ENCODE assay signal across 9 cellular contexts in the genomic region with DNA sequence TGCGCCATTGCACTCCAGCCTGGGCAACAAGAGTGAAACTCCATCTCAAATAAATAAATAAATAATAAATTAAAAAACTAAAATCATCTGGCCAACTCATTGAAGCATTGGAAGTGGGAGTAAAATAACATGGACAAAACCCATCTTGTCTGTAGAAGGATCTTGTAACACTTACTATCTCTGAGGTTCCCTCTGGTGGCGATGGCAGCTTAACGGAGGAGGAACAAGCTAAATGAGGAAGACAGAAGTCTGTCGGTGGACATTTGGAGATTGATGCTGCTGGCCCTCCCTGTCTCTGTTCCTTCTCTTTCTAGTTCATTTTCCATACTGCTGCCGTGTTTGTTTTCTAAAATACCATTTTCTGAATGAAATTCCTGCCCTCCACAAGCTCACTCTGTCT. TPM values are rescaled to one million over a fixed set of nuclear protein-coding genes. Genes with fewer than 3 reads are reported as not detected.
DNase-seq lines count a peak whose midpoint lies in the region; ATAC-seq and TF ChIP-seq lines count a peak whose summit lies in the region.
"Had no signal": no experiment of that assay in that cellular context is flagged by ENCODE, and none has a peak within 500 bp of the region (broad histone marks: within the 10 kb centered on the region; RNA-seq: fewer than 3 reads in every experiment).

No MANE protein-coding gene starts in this region.

- WGBS in psoas muscle, 3 donors, result 55 to 58% (median 56%) methylated on average over 5 of the region's 5 CpGs

- H3K4me2 ChIP-seq in OCI-LY7 (ENCODE audit: low read length), result no peak overlapping the region

- no peak overlapping the region for H2AFZ ChIP-seq in OCI-LY7 (ENCODE audit: low read length)

- peak in 3 of 4 donors; percentile 68 to 86 (median 80) for ATAC-seq in psoas muscle
- no peak for ATAC-seq in stimulated activated memory B cell treated with anti-CD40 and anti-IgM and Interleukin-4, amounts not matched to agents 10 μg/mL and 1 μg/mL and 100 μg/mL, for 72 hours

- no peaks in the 10 kb centered on the region for H3K4me1 Mint-ChIP-seq in stimulated activated memory B cell treated with anti-CD40 and anti-IgM and Interleukin-4, amounts not matched to agents 10 μg/mL and 1 μg/mL and 100 μg/mL, for 72 hours

- H3K9me2 ChIP-seq in OCI-LY7 (ENCODE audit: insufficient read depth, low read length), result no peaks in the 10 kb centered on the region

- H3K27me3 ChIP-seq in psoas muscle (ENCODE audit: insufficient read depth in 3 of 3, low read length in 2 of 3), result no peaks in the 10 kb centered on the region
- H3K27me3 ChIP-seq in vagina, result no peaks in the 10 kb centered on the region
- no peaks in the 10 kb centered on the region for H3K27me3 ChIP-seq in SJCRH30
- H3K27me3 ChIP-seq: tibial artery had no signal

- H3K27ac ChIP-seq in OCI-LY7 (ENCODE audit: low read depth, low read length, poor library complexity, severe bottlenecking) (no peak overlapping the region), psoas muscle (no peak overlapping the region), vagina (no peak overlapping the region), SJCRH30 (no peak overlapping the region)
- H3K27ac ChIP-seq: tibial artery had no signal

- intact Hi-C loops in OCI-LY7 (cut with micrococcal nuclease; ENCODE audit: unreplicated experiment) (no loop called here), psoas muscle (cut with DNase I) (loop anchor here in 1 of 2 donors (5.0 to 10.0 kb wide), 2 partner anchors 39 to 311 kb away; no protein-coding TSS in a partner anchor), vagina (cut with DNase I) (no loop called here)

- BruUV-seq in OCI-LY7 (replicated peaks; lab: Mats Ljungman, UMichigan), result no TSS peak

- DNase-seq in NCI-H524 (lab: John Stamatoyannopoulos, UW) (peak; percentile 5 to 29), NCI-H524 treated with DMSO at 0.1 percent for 48 hours (lab: John Stamatoyannopoulos, UW) (no peak), OCI-LY7 (ENCODE audit: low spot score) (peak; percentile 3), fibroblast of mammary gland (ENCODE audit: low read depth) (peak; percentile 36), psoas muscle (peak in 1 of 2 donors; percentile 69), vagina (ENCODE audit: extremely low spot score in 2 of 2) (no peak), SJCRH30 (no peak)

- CTCF ChIA-PET in OCI-LY7 (lab: Charles Lee; ENCODE audit: unreplicated experiment), result no interaction called here

- POLR2A ChIA-PET in OCI-LY7 (lab: Charles Lee), result no interaction called here

- TF ChIP-seq CTCF in OCI-LY7 (conservative IDR thresholded peaks at IDR 0.05; ENCODE audit: low read length) (no peak), fibroblast of mammary gland (conservative IDR thresholded peaks at IDR 0.05; ENCODE audit: control insufficient read depth, insufficient read depth, low read depth, low read length) (peak; percentile 20), psoas muscle (IDR thresholded peaks at IDR 0.05) (peak; percentile 45), vagina (IDR thresholded peaks at IDR 0.05) (no peak)

- H3K4me3 ChIP-seq in OCI-LY7 (ENCODE audit: low read depth, low read length, poor library complexity, severe bottlenecking), result no peak overlapping the region
- no peak overlapping the region for H3K4me3 ChIP-seq in fibroblast of mammary gland (ENCODE audit: control insufficient read depth, low read depth, low read length)
- H3K4me3 ChIP-seq in psoas muscle, result no peak overlapping the region
- H3K4me3 ChIP-seq in vagina, result no peak overlapping the region
- H3K4me3 ChIP-seq in SJCRH30, result no peak overlapping the region
- H3K4me3 ChIP-seq: tibial artery had no signal

- H3K9me3 ChIP-seq in OCI-LY7 (ENCODE audit: low read length) (no peaks in the 10 kb centered on the region), psoas muscle (no peaks in the 10 kb centered on the region), vagina (no peaks in the 10 kb centered on the region), SJCRH30 (replicated peaks) (no peaks in the 10 kb centered on the region)
- H3K9me3 ChIP-seq: tibial artery had no signal

- no peak overlapping the region for H3K27ac Mint-ChIP-seq in stimulated activated memory B cell treated with anti-CD40 and anti-IgM and Interleukin-4, amounts not matched to agents 10 μg/mL and 1 μg/mL and 100 μg/mL, for 72 hours

- no peak for TF ChIP-seq POLR2A in vagina (IDR thresholded peaks at IDR 0.05)

- H3K27me3 Mint-ChIP-seq in stimulated activated memory B cell treated with anti-CD40 and anti-IgM and Interleukin-4, amounts not matched to agents 10 μg/mL and 1 μg/mL and 100 μg/mL, for 72 hours, result no peaks in the 10 kb centered on the region

- no peaks in the 10 kb centered on the region for H3K79me2 ChIP-seq in OCI-LY7 (ENCODE audit: insufficient read depth, low read depth, low read length)

- H3K36me3 ChIP-seq in OCI-LY7 (ENCODE audit: insufficient read depth, low read length) (peaks cover 66% of the 10 kb centered on the region), psoas muscle (ENCODE audit: insufficient read depth in 1 of 2, low read depth in 1 of 2) (peaks cover 8 to 100% of the 10 kb centered on the region in 2 donors), vagina (peaks cover 3 to 53% of the 10 kb centered on the region in 2 donors), SJCRH30 (no peaks in the 10 kb centered on the region)

- no peaks in the 10 kb centered on the region for H4K20me1 ChIP-seq in OCI-LY7 (ENCODE audit: insufficient read depth, low read length)

- peaks cover 77% of the 10 kb centered on the region for H3K36me3 Mint-ChIP-seq in stimulated activated memory B cell treated with anti-CD40 and anti-IgM and Interleukin-4, amounts not matched to agents 10 μg/mL and 1 μg/mL and 100 μg/mL, for 72 hours

- no peaks in the 10 kb centered on the region for H3K4me1 ChIP-seq in OCI-LY7 (ENCODE audit: insufficient read depth, low read length, poor library complexity, severe bottlenecking)
- no peaks in the 10 kb centered on the region for H3K4me1 ChIP-seq in psoas muscle
- H3K4me1 ChIP-seq in vagina, result no peaks in the 10 kb centered on the region
- no peaks in the 10 kb centered on the region for H3K4me1 ChIP-seq in SJCRH30

- H3K9me3 Mint-ChIP-seq in stimulated activated memory B cell treated with anti-CD40 and anti-IgM and Interleukin-4, amounts not matched to agents 10 μg/mL and 1 μg/mL and 100 μg/mL, for 72 hours, result peaks cover 3% of the 10 kb centered on the region

- no peak overlapping the region for H3K4me3 Mint-ChIP-seq in stimulated activated memory B cell treated with anti-CD40 and anti-IgM and Interleukin-4, amounts not matched to agents 10 μg/mL and 1 μg/mL and 100 μg/mL, for 72 hours

RNA-seq across cellular contexts. Expression of a gene that starts 43.4 kb away (rescaled TPM):
- 13.5 and 17.5 TPM in 2 replicates for total RNA-seq in OCI-LY7 (2014; rRNA removed; shearing (Covaris generic))
- total RNA-seq in OCI-LY7 (2022) (16.8 and 16.9 TPM in 2 replicates), psoas muscle (10 to 100 TPM; 19.4 to 38.2 (median 32.1) TPM), vagina (30.4 TPM)
- 10 to 100 TPM in 2 of 3 donors, 1 to 10 TPM in 1; 4.0 to 41.8 (median 15.4) TPM for polyA plus RNA-seq in psoas muscle
- 4.0 and 4.5 TPM in 2 replicates for total RNA-seq in SJCRH30 (2014; rRNA removed; shearing (Covaris generic))

Comparison
In these comparisons a context has a peak if more than half of its experiments do, and no peak if none do; other contexts are left out.
1. DNase-seq: peak in NCI-H524 (2 of 2), OCI-LY7 (single experiment) and fibroblast of mammary gland (single experiment); none in NCI-H524 treated with DMSO at 0.1 percent for 48 hours (single experiment), vagina (0 of 2) and SJCRH30 (0 of 2).
2. CTCF ChIP-seq: peak in fibroblast of mammary gland (single experiment) and psoas muscle (single experiment); none in OCI-LY7 (single experiment) and vagina (0 of 3).